2 cellular contexts compared by ENCODE assay signal in the genomic region with DNA sequence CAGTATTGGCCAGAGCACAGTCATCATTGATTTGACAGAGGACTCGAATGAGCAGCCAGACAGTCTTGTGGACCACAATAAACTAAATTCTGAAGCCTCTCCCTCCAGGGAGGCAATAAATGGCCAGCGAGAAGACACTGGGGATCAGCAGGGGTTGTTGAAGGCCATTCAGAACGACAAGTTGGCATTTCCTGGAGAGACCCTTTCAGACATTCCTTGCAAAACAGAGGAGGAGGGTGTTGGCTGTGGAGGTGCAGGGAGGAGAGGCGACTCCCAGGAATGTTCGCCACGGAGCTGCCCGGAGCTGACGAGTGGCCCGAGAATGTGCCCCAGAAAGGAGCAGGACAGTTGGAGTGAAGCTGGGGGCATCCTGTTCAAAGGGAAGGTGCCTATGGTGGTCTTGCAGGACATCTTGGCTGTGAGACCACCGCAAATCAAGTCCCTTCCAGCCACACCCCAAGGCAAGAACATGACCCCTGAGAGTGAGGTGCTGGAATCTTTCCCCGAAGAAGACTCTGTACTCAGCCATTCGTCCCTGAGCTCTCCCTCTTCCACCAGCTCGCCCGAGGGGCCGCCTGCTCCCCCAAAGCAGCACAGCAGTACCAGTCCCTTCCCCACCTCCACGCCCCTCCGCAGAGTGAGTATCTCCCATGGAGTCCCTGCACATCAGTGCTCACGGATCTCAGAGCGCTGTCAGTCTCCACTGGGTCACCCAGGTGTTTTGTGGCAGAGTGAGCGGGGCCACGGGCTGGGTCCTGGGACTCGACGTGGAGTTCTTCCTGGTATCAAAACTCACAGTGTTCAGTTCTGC.
TF ChIP-seq lines count a peak whose summit lies in the region.

No MANE protein-coding gene starts in this region.

TF ChIP-seq in GM12891, 5 proteins besides CTCF, POLR2A, EP300 and RAD21 (continued from another document):
- TF ChIP-seq SPI1 (IDR thresholded peaks at IDR 0.05; ENCODE audit: low read depth, low read length): no peak

TF ChIP-seq in endothelial cell of umbilical vein, 7 proteins besides CTCF, POLR2A, EP300 and RAD21 (continued from another document):
- no peak for TF ChIP-seq POLR2AphosphoS5 (IDR thresholded peaks at IDR 0.05; ENCODE audit: insufficient read depth, low read depth, low read length)
- TF ChIP-seq JUN (IDR thresholded peaks at IDR 0.05; ENCODE audit: borderline replicate concordance, insufficient read depth, insufficient read length, low read depth): no peak
- TF ChIP-seq GATA2 (IDR thresholded peaks at IDR 0.05; ENCODE audit: insufficient read depth, insufficient read length, low read depth, low read length): no peak
- no peak for TF ChIP-seq MYC (IDR thresholded peaks at IDR 0.05; ENCODE audit: low read depth, low read length)
- TF ChIP-seq, protein P1, sequence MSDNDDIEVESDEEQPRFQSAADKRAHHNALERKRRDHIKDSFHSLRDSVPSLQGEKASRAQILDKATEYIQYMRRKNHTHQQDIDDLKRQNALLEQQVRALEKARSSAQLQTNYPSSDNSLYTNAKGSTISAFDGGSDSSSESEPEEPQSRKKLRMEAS (IDR thresholded peaks at IDR 0.05; ENCODE audit: insufficient read depth, insufficient read length): no peak
- no peak for TF ChIP-seq FOS (IDR thresholded peaks at IDR 0.05; ENCODE audit: borderline replicate concordance, insufficient read depth, low read length)
TF ChIP-seq in endothelial cell of umbilical vein: peak in this region for 0.
